19 cellular contexts compared by ENCODE assay signal in genomic region chr6:139877828-139878405, GRCh38.
DNase-seq lines count a peak whose midpoint lies in the region; ATAC-seq, FAIRE-seq and TF ChIP-seq lines count a peak whose summit lies in the region.
"Had no signal": no experiment of that assay in that cellular context is flagged by ENCODE, and none has a peak within 500 bp of the region (broad histone marks: within the 10 kb centered on the region; RNA-seq: fewer than 3 reads in every experiment).

No MANE protein-coding gene starts in this region.

- H4K8ac ChIP-seq in H9 (replicated peaks; ENCODE audit: insufficient read length, low read depth, low read length) (no peak overlapping the region), H1 (ENCODE audit: extremely low read depth, insufficient read depth, low read length) (no peak overlapping the region)

- H3K27ac ChIP-seq in H9 (ENCODE audit: insufficient read length, low read depth, low read length) (no peak overlapping the region), OCI-LY3 (ENCODE audit: low read length) (no peak overlapping the region), H1 (ENCODE audit: low read depth, low read length) (no peak overlapping the region), neural progenitor cell (no peak overlapping the region), heart left ventricle (no peak overlapping the region), stomach (no peak overlapping the region)
- H3K27ac ChIP-seq: C4-2B, SJSA1 had no signal

- H4K20me1 ChIP-seq in H9 (ENCODE audit: control insufficient read depth, insufficient read depth, insufficient read length) (no peaks in the 10 kb centered on the region), OCI-LY3 (ENCODE audit: insufficient read depth, low read length) (no peaks in the 10 kb centered on the region), H1 (replicated peaks in 1 of 2; ENCODE audit: control insufficient read depth in 1 of 2, insufficient read depth in 2 of 2, low read length in 2 of 2) (no peaks in the 10 kb centered on the region), neural progenitor cell (ENCODE audit: low read depth) (no peaks in the 10 kb centered on the region)

- no peak overlapping the region for H3K27ac Mint-ChIP-seq in H9
- H3K27ac Mint-ChIP-seq in neural progenitor cell: peak overlapping the region; percentile 53
- no peak overlapping the region for H3K27ac Mint-ChIP-seq in T-helper 17 cell

- TF ChIP-seq CTCF in H9 (conservative IDR thresholded peaks at IDR 0.05): 0 out of 3 replicates have a peak, but pooled peaks have one; percentile 9
- TF ChIP-seq CTCF in OCI-LY3 (IDR thresholded peaks at IDR 0.05; ENCODE audit: low read depth, low read length): peak; percentile 26
- TF ChIP-seq CTCF in H1 (IDR thresholded peaks at IDR 0.05; ENCODE audit: control extremely low read depth in 1 of 3, insufficient read depth in 1 of 3, low read depth in 1 of 3, low read length in 3 of 3): peak in 1 of 3 experiments; percentile 2; a peak in 1 of 4 replicates
- no peak for TF ChIP-seq CTCF in neural progenitor cell (IDR thresholded peaks at IDR 0.05)
- TF ChIP-seq CTCF in heart left ventricle (IDR thresholded peaks at IDR 0.05): no peak
- TF ChIP-seq CTCF in stomach (IDR thresholded peaks at IDR 0.05): no peak

- H2AK5ac ChIP-seq in H9 (ENCODE audit: insufficient read length, low read length) (no peak overlapping the region), H1 (ENCODE audit: low read depth, low read length) (no peak overlapping the region)

- H4K91ac ChIP-seq in H9 (ENCODE audit: insufficient read length, low read depth, low read length): no peak overlapping the region
- H4K91ac ChIP-seq in H1 (replicated peaks; ENCODE audit: insufficient read length, low read length): no peak overlapping the region

- CTCF ChIA-PET in H1 (lab: Charles Lee; ENCODE audit: partially characterized antibody): interaction anchor here (0.9 to 1.4 kb wide), 3 partner anchors 10 to 18 kb away, joined by 3 to 4 read pairs (median 4); no protein-coding TSS in a partner anchor

- DNase-seq in H9 (no peak), H1 (ENCODE audit: low read depth in 1 of 2, low spot score in 2 of 2) (no peak), neural progenitor cell (ENCODE audit: low spot score) (no peak), heart left ventricle (no peak), stomach (no peak), T-helper 17 cell (no peak), NCI-H524 treated with DMSO at 0.1 percent for 48 hours (lab: John Stamatoyannopoulos, UW) (no peak)
- DNase-seq: COR-L47, DMS153, EL, H7, NCI-H1105, NCI-H187, NCI-H446 treated with DMSO at 0.1 percent for 48 hours, OCI-M1 had no signal

- FAIRE-seq in H1 (lab: Jason Lieb, UNC): no peak
- FAIRE-seq: A204.1 had no signal

- H3K56ac ChIP-seq in H9 (ENCODE audit: insufficient read length, low read depth, low read length) (no peak overlapping the region), H1 (replicated peaks; ENCODE audit: insufficient read length, low read depth, low read length) (no peak overlapping the region)

- no peak for TF ChIP-seq POLR2A in H1 (IDR thresholded peaks at IDR 0.05; ENCODE audit: control extremely low read depth in 1 of 2, low read depth in 2 of 2, low read length in 2 of 2)
- no peak for TF ChIP-seq POLR2A in heart left ventricle (IDR thresholded peaks at IDR 0.05)
- no peak for TF ChIP-seq POLR2A in stomach (IDR thresholded peaks at IDR 0.05)

- no peak overlapping the region for H3K23ac ChIP-seq in H9 (ENCODE audit: insufficient read length, low read depth, low read length)
- no peak overlapping the region for H3K23ac ChIP-seq in H1 (ENCODE audit: insufficient read length)

- H3F3A ChIP-seq in neural progenitor cell (ENCODE audit: low read depth): peaks cover 7% of the 10 kb centered on the region

- no peak overlapping the region for H3T11ph ChIP-seq in H9 (ENCODE audit: low read length)

- no peak for ATAC-seq in heart left ventricle
- ATAC-seq in T-helper 17 cell: no peak

- no peaks in the 10 kb centered on the region for H3K27me3 ChIP-seq in H9 (ENCODE audit: insufficient read depth, low read length)
- H3K27me3 ChIP-seq in OCI-LY3 (ENCODE audit: low read depth, low read length): no peaks in the 10 kb centered on the region
- no peaks in the 10 kb centered on the region for H3K27me3 ChIP-seq in H1 (replicated peaks in 1 of 4; ENCODE audit: control insufficient read depth in 3 of 4, extremely low read depth in 1 of 4, insufficient read depth in 3 of 4, low read length in 3 of 4)
- H3K27me3 ChIP-seq in neural progenitor cell: no peaks in the 10 kb centered on the region
- H3K27me3 ChIP-seq in heart left ventricle: no peaks in the 10 kb centered on the region
- no peaks in the 10 kb centered on the region for H3K27me3 ChIP-seq in stomach
- H3K27me3 ChIP-seq: SJSA1 had no signal

- H2BK120ac ChIP-seq in H9 (ENCODE audit: low read depth, low read length, poor library complexity, severe bottlenecking) (no peak overlapping the region), H1 (replicated peaks; ENCODE audit: low read depth, low read length) (no peak overlapping the region)

- H3K4me1 Mint-ChIP-seq in H9 (peaks cover 22% of the 10 kb centered on the region in 2 experiments), neural progenitor cell (peaks cover 25% of the 10 kb centered on the region), T-helper 17 cell (peaks cover 4% of the 10 kb centered on the region)

- POLR2A ChIA-PET in H1 (lab: Charles Lee; ENCODE audit: partially characterized antibody): no interaction called here

- H3K4me3 Mint-ChIP-seq in H9 (no peak overlapping the region; a peak in 1 of 5 replicates), neural progenitor cell (no peak overlapping the region), T-helper 17 cell (no peak overlapping the region)

- H2AFZ ChIP-seq in H9 (ENCODE audit: low read length) (no peak overlapping the region), OCI-LY3 (ENCODE audit: low read depth, low read length) (no peak overlapping the region), H1 (ENCODE audit: low read length) (no peak overlapping the region), neural progenitor cell (replicated peaks) (no peak overlapping the region)

- H3K79me2 ChIP-seq in H9 (ENCODE audit: insufficient read depth, low read length): no peaks in the 10 kb centered on the region
- no peaks in the 10 kb centered on the region for H3K79me2 ChIP-seq in OCI-LY3 (ENCODE audit: low read length)
- no peaks in the 10 kb centered on the region for H3K79me2 ChIP-seq in H1 (ENCODE audit: control insufficient read depth in 1 of 2, insufficient read depth in 2 of 2, low read length in 2 of 2)
- H3K79me2 ChIP-seq in neural progenitor cell (ENCODE audit: low read depth): no peaks in the 10 kb centered on the region

- no peak overlapping the region for H3K4me2 ChIP-seq in H9 (ENCODE audit: insufficient read depth, insufficient read length, low read length)
- H3K4me2 ChIP-seq in OCI-LY3 (ENCODE audit: low read length): no peak overlapping the region
- no peak overlapping the region for H3K4me2 ChIP-seq in H1 (ENCODE audit: insufficient read depth in 1 of 2, low read depth in 2 of 2, low read length in 2 of 2)
- no peak overlapping the region for H3K4me2 ChIP-seq in neural progenitor cell

- H3K23me2 ChIP-seq in H9 (ENCODE audit: insufficient read length, low read depth, low read length, poor library complexity, severe bottlenecking) (no peaks in the 10 kb centered on the region), H1 (ENCODE audit: low read depth, low read length) (no peaks in the 10 kb centered on the region)

- TF ChIP-seq EP300 in H1 (IDR thresholded peaks at IDR 0.05; ENCODE audit: borderline replicate concordance in 1 of 2, low read depth in 2 of 2, low read length in 2 of 2) (no peak), stomach (IDR thresholded peaks at IDR 0.05) (no peak)

- H3K9me3 Mint-ChIP-seq in H9 (peaks cover 2 to 5% of the 10 kb centered on the region in 2 experiments; a peak in 2 of 5 replicates), neural progenitor cell (peaks cover 11% of the 10 kb centered on the region)

- H2BK20ac ChIP-seq in H9 (ENCODE audit: low read depth, low read length, poor library complexity, severe bottlenecking) (no peak overlapping the region), H1 (ENCODE audit: low read length) (0 out of 2 replicates have a peak overlapping the region, but pooled peaks have one; percentile 17)

- intact Hi-C loops in heart left ventricle (cut with DNase I) (loop anchor here in 1 of 10 donors (10.0 kb wide), 1 partner anchor 567 kb away; no protein-coding TSS in a partner anchor), stomach (cut with DNase I; ENCODE audit: low total_unique reads) (no loop called here)

- H3K14ac ChIP-seq in H9 (ENCODE audit: insufficient read depth, low read length) (no peak overlapping the region), H1 (ENCODE audit: insufficient read length) (no peak overlapping the region)

- H3K4me3 ChIP-seq in OCI-LY3 (ENCODE audit: low read length): no peak overlapping the region
- H3K4me3 ChIP-seq in H1 (ENCODE audit: extremely low read depth in 1 of 4, insufficient read depth in 2 of 4, low read depth in 3 of 4, low read length in 4 of 4): no peak overlapping the region
- H3K4me3 ChIP-seq in neural progenitor cell: no peak overlapping the region
- H3K4me3 ChIP-seq in heart left ventricle: no peak overlapping the region
- H3K4me3 ChIP-seq in stomach: no peak overlapping the region
- H3K4me3 ChIP-seq: SJSA1 had no signal

- H3K27me3 Mint-ChIP-seq in H9 (ENCODE audit: low read depth): no peaks in the 10 kb centered on the region
- peaks cover 6% of the 10 kb centered on the region for H3K27me3 Mint-ChIP-seq in neural progenitor cell (ENCODE audit: insufficient read depth, low read depth)
- H3K27me3 Mint-ChIP-seq in T-helper 17 cell: peaks cover 7% of the 10 kb centered on the region

- H2BK5ac ChIP-seq in H9 (ENCODE audit: insufficient read length, low read length): no peak overlapping the region
- no peak overlapping the region for H2BK5ac ChIP-seq in H1 (ENCODE audit: low read depth, low read length)

- H3K36me3 Mint-ChIP-seq in H9 (ENCODE audit: insufficient read depth in 1 of 3, low read depth in 3 of 3) (peaks cover 0 to 8% (median 0%) of the 10 kb centered on the region in 3 experiments; a peak in 2 of 7 replicates), neural progenitor cell (peaks cover 9% of the 10 kb centered on the region), T-helper 17 cell (ENCODE audit: low read depth) (no peaks in the 10 kb centered on the region)

- H3K9ac ChIP-seq in H9 (ENCODE audit: extremely low read depth, insufficient read length, low read length) (no peak overlapping the region), OCI-LY3 (ENCODE audit: low read length) (no peak overlapping the region), H1 (replicated peaks in 1 of 4; ENCODE audit: extremely low read depth in 1 of 4, low read depth in 3 of 4, low read length in 3 of 4) (no peak overlapping the region), neural progenitor cell (no peak overlapping the region)

- TF ChIP-seq RAD21 in H1 (IDR thresholded peaks at IDR 0.05 in 1 of 2, conservative IDR thresholded peaks at IDR 0.05 in 1 of 2; ENCODE audit: low read depth in 2 of 2, low read length in 2 of 2): peak; percentile 10 to 28; a peak in 3 of 4 replicates

- H3K79me1 ChIP-seq in H9 (ENCODE audit: insufficient read depth, low read depth, low read length, poor library complexity, severe bottlenecking) (no peaks in the 10 kb centered on the region), H1 (ENCODE audit: low read depth, low read length) (no peaks in the 10 kb centered on the region)

- no peak overlapping the region for H3K4ac ChIP-seq in H9 (ENCODE audit: low read depth, low read length)
- H3K4ac ChIP-seq in H1 (replicated peaks; ENCODE audit: insufficient read length, low read depth, low read length): no peak overlapping the region

- H3K4me1 ChIP-seq in H9 (ENCODE audit: insufficient read depth, low read length): 0 out of 2 replicates have a peak, but pooled peaks cover under 1% of the 10 kb centered on the region
- peaks cover 12% of the 10 kb centered on the region for H3K4me1 ChIP-seq in OCI-LY3 (ENCODE audit: low read length)
- peaks cover 2 to 11% (median 4%) of the 10 kb centered on the region in 4 experiments; a peak in 6 of 7 replicates for H3K4me1 ChIP-seq in H1 (replicated peaks in 1 of 4; ENCODE audit: control insufficient read depth in 3 of 4, insufficient read depth in 4 of 4, low read length in 3 of 4)
- H3K4me1 ChIP-seq in neural progenitor cell: peaks cover 30% of the 10 kb centered on the region
- H3K4me1 ChIP-seq in heart left ventricle: peaks cover under 1 to 16% (median 11%) of the 10 kb centered on the region in 12 donors
- H3K4me1 ChIP-seq in stomach: peaks cover 0 to 11% (median 2%) of the 10 kb centered on the region in 4 donors

- H3K18ac ChIP-seq in H9 (ENCODE audit: insufficient read length, low read depth, low read length) (no peak overlapping the region), H1 (ENCODE audit: extremely low read depth, low read length) (no peak overlapping the region)

- WGBS in H9 (ENCODE audit: extremely low coverage, insufficient read length, low lambda C conversion rate): no CpG with 5 or more reads among the region's 8 CpGs
- 89% methylated on average over 8 of the region's 8 CpGs; no CpG with 5 or more reads in 1 of the 2 experiments for WGBS in H1 (ENCODE audit: extremely low coverage in 1 of 2, insufficient coverage in 1 of 2, insufficient read length in 1 of 2, insufficient replicate concordance in 2 of 2, low coverage in 1 of 2, low lambda C conversion rate in 2 of 2, missing lambda C conversion rate in 1 of 2), 2 experiments
- 95 to 97% (median 96%) methylated on average over 8 of the region's 8 CpGs for whole genome bisulfite sequencing in heart left ventricle, 4 donors
- WGBS in stomach, 5 donors: 81 to 93% (median 90%) methylated on average over 6 to 8 of the region's 8 CpGs

- H3K36me3 ChIP-seq in OCI-LY3 (replicated peaks; ENCODE audit: low read depth, low read length) (no peaks in the 10 kb centered on the region), H1 (ENCODE audit: control insufficient read depth in 2 of 4, insufficient read depth in 4 of 4, low read length in 3 of 4) (no peaks in the 10 kb centered on the region), neural progenitor cell (no peaks in the 10 kb centered on the region), heart left ventricle (no peaks in the 10 kb centered on the region), stomach (no peaks in the 10 kb centered on the region)
- H3K36me3 ChIP-seq: SJSA1 had no signal

- H3K9me3 ChIP-seq in H9 (ENCODE audit: control insufficient read depth, low read depth, low read length) (no peaks in the 10 kb centered on the region), OCI-LY3 (ENCODE audit: insufficient read depth, low read length) (no peaks in the 10 kb centered on the region), H1 (ENCODE audit: insufficient read depth in 2 of 2, low read depth in 1 of 2, low read length in 1 of 2) (no peaks in the 10 kb centered on the region), neural progenitor cell (ENCODE audit: low read depth) (no peaks in the 10 kb centered on the region), heart left ventricle (no peaks in the 10 kb centered on the region), stomach (no peaks in the 10 kb centered on the region), T-helper 17 cell (ENCODE audit: control insufficient read depth, low read length, poor library complexity, severe bottlenecking) (no peaks in the 10 kb centered on the region)
- H3K9me3 ChIP-seq: SJSA1 had no signal

- H4K5ac ChIP-seq in H9 (ENCODE audit: insufficient read length, low read depth, low read length) (no peak overlapping the region), H1 (ENCODE audit: insufficient read length, low read depth, low read length) (no peak overlapping the region)

- H2BK15ac ChIP-seq in H9 (ENCODE audit: low read depth, low read length) (0 out of 2 replicates have a peak overlapping the region, but pooled peaks have one; percentile 65), H1 (ENCODE audit: low read length) (no peak overlapping the region)

- no peak overlapping the region for H2BK12ac ChIP-seq in H9 (ENCODE audit: insufficient read length, low read depth, low read length)
- H2BK12ac ChIP-seq in H1 (ENCODE audit: low read depth, low read length): no peak overlapping the region

Comparison
In these comparisons a context has a peak if more than half of its experiments do, and no peak if none do; other contexts are left out.
1. CTCF ChIP-seq: peak in H9 (single experiment) and OCI-LY3 (single experiment); none in neural progenitor cell (single experiment), heart left ventricle (0 of 12) and stomach (0 of 7).